2 cellular contexts compared by ENCODE assay signal in the genomic region with DNA sequence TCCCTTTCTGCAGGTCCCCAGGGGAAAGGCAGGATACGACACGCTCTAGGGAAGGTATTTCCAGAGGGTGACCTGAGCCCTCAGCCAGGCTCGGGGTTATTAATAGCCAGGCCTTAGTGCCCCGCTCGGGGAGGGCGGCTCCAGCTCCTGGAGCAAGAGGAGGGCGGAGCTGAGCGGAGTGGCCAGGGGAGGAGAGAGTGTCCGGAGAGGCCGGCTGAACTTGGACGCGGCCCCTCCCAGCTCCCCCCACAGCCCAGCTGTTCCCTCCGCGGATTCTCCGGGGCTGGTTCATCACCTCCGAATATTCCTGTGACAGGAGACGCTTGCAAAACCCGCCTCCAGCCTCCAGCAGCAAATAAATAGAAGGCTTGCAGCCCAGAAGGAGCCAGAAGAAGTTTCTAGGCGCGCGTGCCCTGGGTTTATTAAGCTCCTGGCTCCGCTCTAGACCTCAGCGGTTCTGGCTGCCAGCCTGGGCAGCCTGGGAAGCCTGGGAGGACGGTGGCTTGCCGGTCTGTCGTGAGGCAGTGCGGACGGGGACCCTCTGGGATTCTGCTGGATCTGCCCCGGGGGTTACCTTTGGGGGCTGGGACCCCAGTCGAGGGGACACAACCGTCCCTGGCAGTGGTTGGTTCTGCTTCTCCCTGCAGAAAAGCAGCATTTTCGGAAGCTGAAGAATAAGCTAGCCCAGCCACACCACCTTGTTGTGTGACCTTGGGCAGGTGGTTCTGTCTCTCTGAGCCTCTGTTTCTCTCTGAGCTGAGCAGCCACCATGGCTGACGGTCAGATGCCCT.
TF ChIP-seq lines count a peak whose summit lies in the region.

A gene with protein sequence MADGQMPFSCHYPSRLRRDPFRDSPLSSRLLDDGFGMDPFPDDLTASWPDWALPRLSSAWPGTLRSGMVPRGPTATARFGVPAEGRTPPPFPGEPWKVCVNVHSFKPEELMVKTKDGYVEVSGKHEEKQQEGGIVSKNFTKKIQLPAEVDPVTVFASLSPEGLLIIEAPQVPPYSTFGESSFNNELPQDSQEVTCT (plus strand): TSS at position 388 of the 791 bp plus-strand sequence. CDS start 382 bp downstream, at position 770.

TF ChIP-seq in IMR-90, 13 proteins besides CTCF, POLR2A, EP300 and RAD21:
- TF ChIP-seq CHD1 (IDR thresholded peaks at IDR 0.05; ENCODE audit: low read depth, low read length) (no peak), MAZ (IDR thresholded peaks at IDR 0.05; ENCODE audit: borderline replicate concordance, low read depth, low read length) (0 out of 2 replicates have a peak, but pooled peaks have one; percentile 40), SMC3 (IDR thresholded peaks at IDR 0.05; ENCODE audit: low read depth, low read length) (no peak), MXI1 (IDR thresholded peaks at IDR 0.05; ENCODE audit: borderline replicate concordance, low read depth, low read length) (0 out of 2 replicates have a peak, but pooled peaks have one; percentile 53), NFE2L2 (IDR thresholded peaks at IDR 0.05; ENCODE audit: low read depth, low read length) (no peak), CEBPB (IDR thresholded peaks at IDR 0.05; ENCODE audit: low read depth, low read length) (peak; percentile 63; the same call in 1 of the 2 replicates), FOS (IDR thresholded peaks at IDR 0.05; ENCODE audit: low read depth, low read length) (no peak), BHLHE40 (IDR thresholded peaks at IDR 0.05; ENCODE audit: low read depth, low read length) (no peak), RFX5 (IDR thresholded peaks at IDR 0.05; ENCODE audit: low read depth, low read length) (no peak), RCOR1 (IDR thresholded peaks at IDR 0.05; ENCODE audit: insufficient replicate concordance, low read length) (no peak), MAFK (IDR thresholded peaks at IDR 0.05; ENCODE audit: low read depth, low read length) (no peak)
- TF ChIP-seq, protein P1, sequence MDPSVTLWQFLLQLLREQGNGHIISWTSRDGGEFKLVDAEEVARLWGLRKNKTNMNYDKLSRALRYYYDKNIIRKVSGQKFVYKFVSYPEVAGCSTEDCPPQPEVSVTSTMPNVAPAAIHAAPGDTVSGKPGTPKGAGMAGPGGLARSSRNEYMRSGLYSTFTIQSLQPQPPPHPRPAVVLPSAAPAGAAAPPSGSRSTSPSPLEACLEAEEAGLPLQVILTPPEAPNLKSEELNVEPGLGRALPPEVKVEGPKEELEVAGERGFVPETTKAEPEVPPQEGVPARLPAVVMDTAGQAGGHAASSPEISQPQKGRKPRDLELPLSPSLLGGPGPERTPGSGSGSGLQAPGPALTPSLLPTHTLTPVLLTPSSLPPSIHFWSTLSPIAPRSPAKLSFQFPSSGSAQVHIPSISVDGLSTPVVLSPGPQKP (IDR thresholded peaks at IDR 0.05; ENCODE audit: borderline replicate concordance, low read depth, low read length), result no peak
- TF ChIP-seq, protein P2, sequence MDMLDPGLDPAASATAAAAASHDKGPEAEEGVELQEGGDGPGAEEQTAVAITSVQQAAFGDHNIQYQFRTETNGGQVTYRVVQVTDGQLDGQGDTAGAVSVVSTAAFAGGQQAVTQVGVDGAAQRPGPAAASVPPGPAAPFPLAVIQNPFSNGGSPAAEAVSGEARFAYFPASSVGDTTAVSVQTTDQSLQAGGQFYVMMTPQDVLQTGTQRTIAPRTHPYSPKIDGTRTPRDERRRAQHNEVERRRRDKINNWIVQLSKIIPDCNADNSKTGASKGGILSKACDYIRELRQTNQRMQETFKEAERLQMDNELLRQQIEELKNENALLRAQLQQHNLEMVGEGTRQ (IDR thresholded peaks at IDR 0.05; ENCODE audit: low read depth, low read length), result no peak

TF ChIP-seq in K562, 482 proteins besides CTCF, POLR2A, EP300 and RAD21:
- TF ChIP-seq ETV5 (CRISPR knock-in tag; IDR thresholded peaks at IDR 0.05; ENCODE audit: low read depth) (no peak), ZFP36 (IDR thresholded peaks at IDR 0.05; ENCODE audit: low read depth, low read length, partially characterized antibody) (no peak), OTX1 (CRISPR knock-in tag; IDR thresholded peaks at IDR 0.05) (no peak), ZNF696 (CRISPR knock-in tag; conservative IDR thresholded peaks at IDR 0.05) (no peak), POU5F1 (IDR thresholded peaks at IDR 0.05; ENCODE audit: borderline replicate concordance, low read depth, low read length, partially characterized antibody) (no peak)
